Comparison of ENCODE assay signal across 8 cellular contexts in genomic region chr15:85414037-85414436, GRCh38. TPM values are rescaled to one million over a fixed set of nuclear protein-coding genes. Genes with fewer than 3 reads are reported as not detected.
DNase-seq lines count a peak whose midpoint lies in the region; ATAC-seq and TF ChIP-seq lines count a peak whose summit lies in the region.

No MANE protein-coding gene starts in this region.

- H3K9me3 ChIP-seq in SU-DHL-6 (ENCODE audit: insufficient read depth, low read length): no peaks in the 10 kb centered on the region

- no peak overlapping the region for H2AFZ ChIP-seq in SU-DHL-6 (ENCODE audit: low read depth, low read length, severe bottlenecking)

- H3K4me3 Mint-ChIP-seq in activated CD8-positive, alpha-beta memory T cell treated with anti-CD3 and anti-CD28 coated beads, Interleukin-2, amount 10 ng/mL, durations not matched to agents 7 days and 5 days: peak overlapping the region; percentile 44
- peak overlapping the region; percentile 39 to 55 for H3K4me3 Mint-ChIP-seq in stimulated activated naive CD8-positive, alpha-beta T cell treated with anti-CD3 and anti-CD28 coated beads, Interleukin-15, amount 100 ng/mL, for 72 hours

- H3K27me3 ChIP-seq in SU-DHL-6 (ENCODE audit: low read length) (no peaks in the 10 kb centered on the region), foreskin keratinocyte (no peaks in the 10 kb centered on the region)

- H3K9me2 ChIP-seq in SU-DHL-6 (replicated peaks; ENCODE audit: insufficient read depth, low read length): no peaks in the 10 kb centered on the region

- peaks cover 33% of the 10 kb centered on the region for H3K4me1 ChIP-seq in foreskin keratinocyte

- H3K9me3 Mint-ChIP-seq in activated CD8-positive, alpha-beta memory T cell treated with anti-CD3 and anti-CD28 coated beads, Interleukin-2, amount 10 ng/mL, durations not matched to agents 7 days and 5 days (ENCODE audit: low read depth): no peaks in the 10 kb centered on the region
- no peaks in the 10 kb centered on the region for H3K9me3 Mint-ChIP-seq in stimulated activated naive CD8-positive, alpha-beta T cell treated with anti-CD3 and anti-CD28 coated beads, Interleukin-15, amount 100 ng/mL, for 72 hours

- peaks cover 99% of the 10 kb centered on the region for H3K79me2 ChIP-seq in SU-DHL-6 (ENCODE audit: insufficient read depth, low read length)

- CTCF ChIA-PET in activated CD8-positive, alpha-beta memory T cell treated with anti-CD3 and anti-CD28 coated beads, Interleukin-2, amount 10 ng/mL, durations not matched to agents 7 days and 5 days (lab: Charles Lee): interaction anchor here (0.8 to 7.7 kb wide), 29 partner anchors 10 to 229 kb away, joined by 3 to 136 read pairs (median 5); partner anchors contain the start of gene AKAP13

- peak overlapping the region; percentile 82 for H3K27ac Mint-ChIP-seq in activated CD8-positive, alpha-beta memory T cell treated with anti-CD3 and anti-CD28 coated beads, Interleukin-2, amount 10 ng/mL, durations not matched to agents 7 days and 5 days
- H3K27ac Mint-ChIP-seq in stimulated activated naive CD8-positive, alpha-beta T cell treated with anti-CD3 and anti-CD28 coated beads, Interleukin-15, amount 100 ng/mL, for 72 hours: peak overlapping the region; percentile 56 to 59

- H3K27ac ChIP-seq in SU-DHL-6 (ENCODE audit: low read depth, low read length) (peak overlapping the region; percentile 81), foreskin keratinocyte (peak overlapping the region; percentile 97)

- H3K36me3 ChIP-seq in SU-DHL-6 (ENCODE audit: low read length): no peaks in the 10 kb centered on the region

- H3F3A ChIP-seq in SU-DHL-6 (ENCODE audit: insufficient read depth): peaks cover 25% of the 10 kb centered on the region

- TF ChIP-seq CTCF in SU-DHL-6 (IDR thresholded peaks at IDR 0.05; ENCODE audit: insufficient read depth, low read length, poor library complexity, severe bottlenecking): no peak
- TF ChIP-seq CTCF in foreskin keratinocyte (conservative IDR thresholded peaks at IDR 0.05): no peak

- H3K4me2 ChIP-seq in SU-DHL-6 (ENCODE audit: low read depth, low read length, poor library complexity, severe bottlenecking): peak overlapping the region; percentile 66

- peaks cover 74% of the 10 kb centered on the region for H3K4me1 Mint-ChIP-seq in activated CD8-positive, alpha-beta memory T cell treated with anti-CD3 and anti-CD28 coated beads, Interleukin-2, amount 10 ng/mL, durations not matched to agents 7 days and 5 days
- peaks cover 80% of the 10 kb centered on the region for H3K4me1 Mint-ChIP-seq in stimulated activated naive CD8-positive, alpha-beta T cell treated with anti-CD3 and anti-CD28 coated beads, Interleukin-15, amount 100 ng/mL, for 72 hours

- H4K20me1 ChIP-seq in SU-DHL-6 (ENCODE audit: low read depth, low read length): peaks cover 29% of the 10 kb centered on the region

- ATAC-seq in activated CD8-positive, alpha-beta memory T cell treated with anti-CD3 and anti-CD28 coated beads, Interleukin-2, amount 10 ng/mL, durations not matched to agents 7 days and 5 days: no peak
- no peak for ATAC-seq in foreskin keratinocyte
- no peak for ATAC-seq in stimulated activated naive CD8-positive, alpha-beta T cell treated with anti-CD3 and anti-CD28 coated beads, Interleukin-15, amount 100 ng/mL, for 72 hours

- no peak for DNase-seq in activated CD8-positive, alpha-beta memory T cell treated with anti-CD3 and anti-CD28 coated beads, Interleukin-2, amount 10 ng/mL, durations not matched to agents 7 days and 5 days
- no peak for DNase-seq in activated CD8-positive, alpha-beta memory T cell treated with anti-CD3 and anti-CD28 coated beads, Interleukin-2, amount 50 U/mL, for 4 hours
- DNase-seq in foreskin keratinocyte (no peak), DMS79 (lab: John Stamatoyannopoulos, UW) (no peak), retina (no peak)
- no peak for DNase-seq in stimulated activated naive CD8-positive, alpha-beta T cell treated with anti-CD3 and anti-CD28 coated beads, Interleukin-15, amount 100 ng/mL, for 72 hours
- DNase-seq in NK-92 treated with Interleukin-12 subunit alpha and Interleukin-12 subunit beta, amount 100 ng/mL, for 24 hours (lab: John Stamatoyannopoulos, UW): no peak

- no peaks in the 10 kb centered on the region for H3K27me3 Mint-ChIP-seq in activated CD8-positive, alpha-beta memory T cell treated with anti-CD3 and anti-CD28 coated beads, Interleukin-2, amount 10 ng/mL, durations not matched to agents 7 days and 5 days
- H3K27me3 Mint-ChIP-seq in stimulated activated naive CD8-positive, alpha-beta T cell treated with anti-CD3 and anti-CD28 coated beads, Interleukin-15, amount 100 ng/mL, for 72 hours: no peaks in the 10 kb centered on the region

- peak overlapping the region; percentile 35 for H3K9ac ChIP-seq in SU-DHL-6 (ENCODE audit: low read length)

- no peak overlapping the region for H3K4me3 ChIP-seq in SU-DHL-6 (ENCODE audit: insufficient read depth, low read length, poor library complexity, severe bottlenecking)

- peaks cover 26% of the 10 kb centered on the region for H3K36me3 Mint-ChIP-seq in activated CD8-positive, alpha-beta memory T cell treated with anti-CD3 and anti-CD28 coated beads, Interleukin-2, amount 10 ng/mL, durations not matched to agents 7 days and 5 days

RNA-seq across cellular contexts. Expression of gene AKAP13, which starts 33.6 kb away (rescaled TPM):
- total RNA-seq in activated CD8-positive, alpha-beta memory T cell treated with anti-CD3 and anti-CD28 coated beads, Interleukin-2, amount 10 ng/mL, durations not matched to agents 7 days and 5 days: 100 to 1,000 TPM; 150 to 172 TPM
- 29.7 and 31.9 TPM in 2 replicates for total RNA-seq in foreskin keratinocyte
- polyA plus RNA-seq in foreskin keratinocyte: 7.7 and 8.5 TPM in 2 replicates
